13 cellular contexts compared by ENCODE assay signal in genomic region chr5:112284561-112284960, GRCh38.
DNase-seq lines count a peak whose midpoint lies in the region; ATAC-seq and TF ChIP-seq lines count a peak whose summit lies in the region.
"Had no signal": no experiment of that assay in that cellular context is flagged by ENCODE, and none has a peak within 500 bp of the region (broad histone marks: within the 10 kb centered on the region; RNA-seq: fewer than 3 reads in every experiment).

No MANE protein-coding gene starts in this region.

- H3K36me3 Mint-ChIP-seq in glutamatergic neuron (ENCODE audit: unreplicated experiment) (no peaks in the 10 kb centered on the region), CD14-positive monocyte (no peaks in the 10 kb centered on the region)
- H3K36me3 Mint-ChIP-seq in stimulated activated memory B cell treated with anti-CD40 and anti-IgM and Interleukin-4, amounts not matched to agents 10 μg/mL and 1 μg/mL and 100 μg/mL, for 72 hours: no peaks in the 10 kb centered on the region
- H3K36me3 Mint-ChIP-seq: CD8-positive, alpha-beta T cell had no signal

- H3K9me3 Mint-ChIP-seq in glutamatergic neuron (ENCODE audit: unreplicated experiment) (peaks cover 8% of the 10 kb centered on the region), CD14-positive monocyte (peaks cover 0 to 2% (median 0%) of the 10 kb centered on the region in 7 donors)
- H3K9me3 Mint-ChIP-seq in stimulated activated memory B cell treated with anti-CD40 and anti-IgM and Interleukin-4, amounts not matched to agents 10 μg/mL and 1 μg/mL and 100 μg/mL, for 72 hours: no peaks in the 10 kb centered on the region
- H3K9me3 Mint-ChIP-seq: CD8-positive, alpha-beta T cell had no signal

- intact Hi-C loops in CD14-positive monocyte (cut with micrococcal nuclease): no loop called here

- TF ChIP-seq CTCF in glutamatergic neuron (IDR thresholded peaks at IDR 0.05; ENCODE audit: partially characterized antibody, unreplicated experiment) (no peak), CD14-positive monocyte (IDR thresholded peaks at IDR 0.05) (no peak)

- H3K27ac Mint-ChIP-seq in glutamatergic neuron (ENCODE audit: unreplicated experiment): peak overlapping the region; percentile 96
- no peak overlapping the region for H3K27ac Mint-ChIP-seq in stimulated activated memory B cell treated with anti-CD40 and anti-IgM and Interleukin-4, amounts not matched to agents 10 μg/mL and 1 μg/mL and 100 μg/mL, for 72 hours
- no peak overlapping the region for H3K27ac Mint-ChIP-seq in CD14-positive monocyte
- H3K27ac Mint-ChIP-seq: CD8-positive, alpha-beta T cell had no signal

- ATAC-seq in stimulated activated memory B cell treated with anti-CD40 and anti-IgM and Interleukin-4, amounts not matched to agents 10 μg/mL and 1 μg/mL and 100 μg/mL, for 72 hours: peak; percentile 6
- no peak for ATAC-seq in HG03039 (IDR thresholded peaks at IDR 0.05; ENCODE audit: unreplicated experiment)
- ATAC-seq: CD8-positive, alpha-beta T cell had no signal

- peak; percentile 56 for DNase-seq in NCI-H82 (lab: John Stamatoyannopoulos, UW)
- no peak for DNase-seq in NCI-H82 treated with DMSO at 0.1 percent for 48 hours (lab: John Stamatoyannopoulos, UW; ENCODE audit: unreplicated experiment)
- peak; percentile 63 for DNase-seq in SK-N-DZ (ENCODE audit: low spot score)
- no peak for DNase-seq in glutamatergic neuron
- no peak for DNase-seq in CD14-positive monocyte (ENCODE audit: low spot score)
- DNase-seq: BE2C; CD8-positive, alpha-beta T cell; COR-L47; DMS53; GF-D8; HCEC 1CT had no signal

- peak overlapping the region; percentile 43 for H3K4me3 Mint-ChIP-seq in glutamatergic neuron (ENCODE audit: unreplicated experiment)
- H3K4me3 Mint-ChIP-seq in stimulated activated memory B cell treated with anti-CD40 and anti-IgM and Interleukin-4, amounts not matched to agents 10 μg/mL and 1 μg/mL and 100 μg/mL, for 72 hours: no peak overlapping the region
- H3K4me3 Mint-ChIP-seq in CD14-positive monocyte: no peak overlapping the region
- H3K4me3 Mint-ChIP-seq: CD8-positive, alpha-beta T cell had no signal

- H3K27me3 Mint-ChIP-seq in glutamatergic neuron (ENCODE audit: unreplicated experiment) (peaks cover 2% of the 10 kb centered on the region), CD14-positive monocyte (ENCODE audit: low read depth in 3 of 3) (peaks cover 2 to 5% (median 3%) of the 10 kb centered on the region in 3 donors)
- H3K27me3 Mint-ChIP-seq in stimulated activated memory B cell treated with anti-CD40 and anti-IgM and Interleukin-4, amounts not matched to agents 10 μg/mL and 1 μg/mL and 100 μg/mL, for 72 hours: no peaks in the 10 kb centered on the region

- peaks cover 44% of the 10 kb centered on the region for H3K4me1 Mint-ChIP-seq in glutamatergic neuron (ENCODE audit: low read depth, unreplicated experiment)
- no peaks in the 10 kb centered on the region for H3K4me1 Mint-ChIP-seq in stimulated activated memory B cell treated with anti-CD40 and anti-IgM and Interleukin-4, amounts not matched to agents 10 μg/mL and 1 μg/mL and 100 μg/mL, for 72 hours
- H3K4me1 Mint-ChIP-seq in CD14-positive monocyte: no peaks in the 10 kb centered on the region

Comparison
In these comparisons a context has a peak if more than half of its experiments do, and no peak if none do; other contexts are left out.
1. DNase-seq: peak in NCI-H82 (single experiment) and SK-N-DZ (single experiment); none in NCI-H82 treated with DMSO at 0.1 percent for 48 hours (single experiment), glutamatergic neuron (single experiment) and CD14-positive monocyte (single experiment).